ENCODE assay signal across 9 cellular contexts in the genomic region with DNA sequence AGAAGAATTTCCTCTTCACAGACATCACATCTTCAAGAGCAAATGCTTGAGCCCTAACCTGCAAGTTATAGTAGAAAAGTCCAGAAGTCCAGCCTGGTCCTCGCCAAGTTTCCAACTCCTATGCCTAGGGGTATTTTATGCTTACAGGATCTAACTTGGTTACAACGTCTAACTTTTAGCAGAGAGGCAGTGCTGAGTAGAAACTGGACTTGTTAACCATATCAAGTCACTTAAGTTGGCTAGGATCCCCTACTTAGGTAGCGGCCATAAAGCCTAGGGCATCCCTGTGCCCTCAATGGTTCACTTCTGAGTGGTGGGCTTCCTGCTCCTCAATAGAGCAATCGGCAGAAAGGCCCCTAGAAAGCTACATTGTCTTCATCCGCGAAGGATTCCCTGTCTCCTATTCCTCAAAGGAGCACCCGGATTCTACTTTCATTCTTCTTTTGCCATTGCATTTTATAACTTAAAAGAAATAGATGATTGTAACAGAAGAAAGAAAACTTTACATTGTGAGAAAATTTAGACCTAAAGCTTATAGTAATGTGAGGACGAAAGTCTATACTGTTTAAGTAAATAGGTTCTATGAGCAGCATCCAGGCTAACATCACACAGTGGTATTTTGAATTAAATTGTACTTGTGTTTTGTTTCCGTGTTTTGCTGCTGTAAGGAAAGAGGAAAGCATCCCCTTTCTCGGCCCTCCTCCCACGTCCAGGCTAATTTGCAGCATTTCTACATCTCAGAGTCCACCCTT. TPM values are rescaled to one million over a fixed set of nuclear protein-coding genes. Genes with fewer than 3 reads are reported as not detected.
DNase-seq lines count a peak whose midpoint lies in the region; ATAC-seq and TF ChIP-seq lines count a peak whose summit lies in the region.
"Had no signal": no experiment of that assay in that cellular context is flagged by ENCODE, and none has a peak within 500 bp of the region (broad histone marks: within the 10 kb centered on the region; RNA-seq: fewer than 3 reads in every experiment).

No MANE protein-coding gene starts in this region.

- H3K36me3 Mint-ChIP-seq in nephron (ENCODE audit: low read depth) = peaks cover 10% of the 10 kb centered on the region

- no peaks in the 10 kb centered on the region for H3K9me3 ChIP-seq in AG04450 (ENCODE audit: control insufficient read depth, insufficient read depth, low read length)

- no peaks in the 10 kb centered on the region for H3K9me3 Mint-ChIP-seq in nephron

- H3K4me1 Mint-ChIP-seq in nephron = peaks cover 24% of the 10 kb centered on the region

- no peak overlapping the region for H3K9ac ChIP-seq in KMS-11

- H3K79me2 ChIP-seq in KMS-11 (ENCODE audit: insufficient read depth, low read depth) = peaks cover 40% of the 10 kb centered on the region

- peaks cover 34% of the 10 kb centered on the region for H3K27me3 Mint-ChIP-seq in nephron (ENCODE audit: low read depth)

- ATAC-seq in HG02973 (IDR thresholded peaks at IDR 0.05; ENCODE audit: unreplicated experiment) (no peak), GM19397 (IDR thresholded peaks at IDR 0.05; ENCODE audit: unreplicated experiment) (no peak), HG03457 (IDR thresholded peaks at IDR 0.05; ENCODE audit: unreplicated experiment) (no peak)

- peaks cover 27% of the 10 kb centered on the region for H3K4me1 ChIP-seq in KMS-11 (ENCODE audit: low read depth, poor library complexity, severe bottlenecking)

- peak overlapping the region; percentile 96 to 99 (median 98) for H3K27ac Mint-ChIP-seq in nephron

- peak overlapping the region; percentile 97 to 100 (median 100) for H3K4me3 Mint-ChIP-seq in nephron

- peaks cover 3% of the 10 kb centered on the region; the same call in 1 of the 2 replicates for H3K36me3 ChIP-seq in KMS-11 (ENCODE audit: insufficient read depth)

- no peak for DNase-seq in AG04450 (ENCODE audit: low read depth, low spot score)
- no peak for DNase-seq in dorsolateral prefrontal cortex
- DNase-seq in NCI-H1092 treated with DMSO at 0.1 percent for 48 hours (lab: John Stamatoyannopoulos, UW) = no peak
- DNase-seq: NCI-H510A had no signal

- peak overlapping the region; percentile 96; the same call in 1 of the 2 replicates for H2AFZ ChIP-seq in KMS-11 (ENCODE audit: low read depth)

- CTCF ChIA-PET in AG04450 (lab: Charles Lee) = interaction anchor here (1.1 to 1.7 kb wide), 5 partner anchors 11 to 443 kb away, joined by 3 to 10 read pairs (median 5); no protein-coding TSS in a partner anchor

- H3K27me3 ChIP-seq in AG04450 (ENCODE audit: control insufficient read depth, insufficient read depth, low read length) (no peaks in the 10 kb centered on the region), KMS-11 (ENCODE audit: insufficient read depth, low read depth) (no peaks in the 10 kb centered on the region), dorsolateral prefrontal cortex (no peaks in the 10 kb centered on the region)

- intact Hi-C loops in dorsolateral prefrontal cortex (cut with DNase I) = loop anchor here (5.0 kb wide), 2 partner anchors 464 to 479 kb away; partner anchors contain the start of gene KLHL9 (in 1 of the 2)

- peak overlapping the region; percentile 86 for H3K4me3 ChIP-seq in AG04450 (ENCODE audit: low read depth, low read length)
- H3K4me3 ChIP-seq in KMS-11 (IDR thresholded peaks at IDR 0.05; ENCODE audit: insufficient read depth, low read depth, low read length) = no peak overlapping the region
- peak overlapping the region; percentile 56 to 94 (median 82) for H3K4me3 ChIP-seq in dorsolateral prefrontal cortex

- no peak for TF ChIP-seq CTCF in AG04450 (IDR thresholded peaks at IDR 0.05; ENCODE audit: low read depth, low read length)
- no peak for TF ChIP-seq CTCF in KMS-11 (conservative IDR thresholded peaks at IDR 0.05; ENCODE audit: low read depth, low read length)
- TF ChIP-seq CTCF in dorsolateral prefrontal cortex (IDR thresholded peaks at IDR 0.05 in 54 of 56, conservative IDR thresholded peaks at IDR 0.05 in 2 of 56; ENCODE audit: low read depth in 1 of 56, partially characterized antibody in 56 of 56) = no peak
- TF ChIP-seq CTCF in nephron (IDR thresholded peaks at IDR 0.05; ENCODE audit: unreplicated experiment in 3 of 3) = no peak

- POLR2A ChIA-PET in AG04450 (lab: Yijun Ruan, JAX) = interaction anchor here (2.5 kb wide), 1 partner anchor 207 kb away, joined by 15 read pairs; the partner anchor contains the start of gene CDKN2B

- 0 out of 2 replicates have a peak overlapping the region, but pooled peaks have one; percentile 82 for H3K4me2 ChIP-seq in KMS-11

- peak overlapping the region; percentile 84 for H3K27ac ChIP-seq in AG04450 (ENCODE audit: low read depth, low read length)
- H3K27ac ChIP-seq in KMS-11 = no peak overlapping the region
- peak overlapping the region in 33 of 59 donors; percentile 76 to 96 (median 92) for H3K27ac ChIP-seq in dorsolateral prefrontal cortex

- peaks cover 9% of the 10 kb centered on the region; the same call in 1 of the 2 replicates for H4K20me1 ChIP-seq in KMS-11 (ENCODE audit: insufficient read depth)

RNA-seq across cellular contexts. Expression of gene MTAP, which starts 1.3 kb away (rescaled TPM):
- 21.7 and 26.1 TPM in 2 replicates for polyA plus RNA-seq in AG04450 (2011; rRNA removed)
- 25.3 and 28.9 TPM in 2 replicates for polyA minus RNA-seq in AG04450 (2011; rRNA and poly(A)+ RNA removed)
- total RNA-seq in dorsolateral prefrontal cortex = 10 to 100 TPM; 15.1 to 48.5 (median 26.3) TPM
